Comparison of ENCODE assay signal across 8 cellular contexts in genomic region chr7:101153969-101154692, GRCh38. TPM values are rescaled to one million over a fixed set of nuclear protein-coding genes. Genes with fewer than 3 reads are reported as not detected.
DNase-seq lines count a peak whose midpoint lies in the region; ATAC-seq and TF ChIP-seq lines count a peak whose summit lies in the region.

TSS of gene AP1S1 (plus strand) at chr7:101154476. CDS start at chr7:101154515, 39 bp downstream.

- DNase-seq in NCI-H1694 treated with DMSO at 0.1 percent for 48 hours (lab: John Stamatoyannopoulos, UW) = peak; percentile 99
- DNase-seq in T-helper 2 cell = peak; percentile 77 to 97 (median 84)
- DNase-seq in amygdala (lab: John Stamatoyannopoulos, UW) = peak; percentile 31 to 96 (median 87)
- DNase-seq in left ventricle myocardium inferior = peak; percentile 95
- DNase-seq in prostate gland (ENCODE audit: low spot score) = peak; percentile 90
- peak; percentile 98 for DNase-seq in upper lobe of right lung

- peaks cover 12% of the 10 kb centered on the region for H3K27me3 ChIP-seq in left ventricle myocardium inferior (ENCODE audit: low read depth)
- H3K27me3 ChIP-seq in prostate gland (replicated peaks; ENCODE audit: insufficient read depth) = no peaks in the 10 kb centered on the region
- no peaks in the 10 kb centered on the region for H3K27me3 ChIP-seq in upper lobe of right lung

- TF ChIP-seq CTCF in GM12875 (IDR thresholded peaks at IDR 0.05; ENCODE audit: borderline replicate concordance, insufficient read depth, low read depth, low read length) (no peak), left ventricle myocardium inferior (IDR thresholded peaks at IDR 0.05; ENCODE audit: borderline replicate concordance) (no peak), prostate gland (IDR thresholded peaks at IDR 0.05) (peak in 1 of 4 experiments; percentile 24), upper lobe of right lung (IDR thresholded peaks at IDR 0.05) (no peak)

- H3K4me1 ChIP-seq in left ventricle myocardium inferior (peaks cover 18% of the 10 kb centered on the region), prostate gland (replicated peaks) (peaks cover 4% of the 10 kb centered on the region), upper lobe of right lung (peaks cover 8% of the 10 kb centered on the region)

- WGBS in prostate gland = 4% methylated on average over 42 of the region's 51 CpGs

- no peaks in the 10 kb centered on the region for H3K9me3 ChIP-seq in left ventricle myocardium inferior (replicated peaks)
- H3K9me3 ChIP-seq in prostate gland = no peaks in the 10 kb centered on the region
- no peaks in the 10 kb centered on the region for H3K9me3 ChIP-seq in upper lobe of right lung

- peak within 1 kb of the TSS; percentile 19 for H3K27ac ChIP-seq in left ventricle myocardium inferior (replicated peaks)
- peak within 1 kb of the TSS; percentile 46 to 65 for H3K27ac ChIP-seq in prostate gland
- peak within 1 kb of the TSS; percentile 51 for H3K27ac ChIP-seq in upper lobe of right lung

- H3K4me3 ChIP-seq in GM12875 (ENCODE audit: low read depth, low read length) = peak within 1 kb of the TSS; percentile 83
- peak within 1 kb of the TSS; percentile 94 for H3K4me3 ChIP-seq in left ventricle myocardium inferior
- peak within 1 kb of the TSS; percentile 93 to 98 for H3K4me3 ChIP-seq in prostate gland
- H3K4me3 ChIP-seq in upper lobe of right lung = peak within 1 kb of the TSS; percentile 83

- ATAC-seq in HG02870 (IDR thresholded peaks at IDR 0.05; ENCODE audit: unreplicated experiment) = peak; percentile 72
- ATAC-seq in upper lobe of right lung = peak; percentile 99

- H3K36me3 ChIP-seq in left ventricle myocardium inferior (peaks cover 23% of the 10 kb centered on the region), prostate gland (no peaks in the 10 kb centered on the region), upper lobe of right lung (peaks cover 10% of the 10 kb centered on the region)

- TF ChIP-seq POLR2A in prostate gland (IDR thresholded peaks at IDR 0.05) = peak; percentile 71

- intact Hi-C loops in left ventricle myocardium inferior (cut with micrococcal nuclease) (no loop called here), prostate gland (cut with DNase I) (no loop called here), upper lobe of right lung (cut with DNase I) (no loop called here)

RNA-seq across cellular contexts. Expression of gene AP1S1, which starts in this region (rescaled TPM):
- total RNA-seq in left ventricle myocardium inferior = 10.7 TPM
- total RNA-seq in prostate gland = 10 to 100 TPM; 47.2 to 90.0 TPM
- total RNA-seq in upper lobe of right lung = 24.0 TPM

Comparison
In these comparisons a context has a peak if more than half of its experiments do, and no peak if none do; other contexts are left out.
1. Peak in every context shown above with its lines: DNase-seq, ATAC-seq, H3K4me3 ChIP-seq and H3K27ac ChIP-seq.